ENCODE assay signal across 1 cellular context in genomic region chrX:19677121-19677520, GRCh38.
TF ChIP-seq lines count a peak whose summit lies in the region.

No MANE protein-coding gene starts in this region.

TF ChIP-seq in HCT116, 20 proteins besides CTCF, POLR2A, EP300 and RAD21 (continued from another document):
- TF ChIP-seq SRF (IDR thresholded peaks at IDR 0.05; ENCODE audit: low read depth) (no peak), YY1 (IDR thresholded peaks at IDR 0.05; ENCODE audit: extremely low read depth, insufficient replicate concordance, low read depth, low read length) (no peak)
